8 cellular contexts compared by ENCODE assay signal in genomic region chr19:18294467-18294864, GRCh38. TPM values are rescaled to one million over a fixed set of nuclear protein-coding genes. Genes with fewer than 3 reads are reported as not detected.
DNase-seq lines count a peak whose midpoint lies in the region; ATAC-seq and TF ChIP-seq lines count a peak whose summit lies in the region.

No MANE protein-coding gene starts in this region.

- POLR2A ChIA-PET in HCT116 (lab: Charles Lee), result interaction anchor here (4.4 kb wide), 1 partner anchor 13 kb away, joined by 138 read pairs; the partner anchor contains the start of gene JUND

- peaks cover 37 to 72% of the 10 kb centered on the region in 2 experiments for H3K4me1 ChIP-seq in HCT116 (ENCODE audit: control insufficient read depth in 1 of 2, insufficient read depth in 2 of 2, low read length in 2 of 2)
- H3K4me1 ChIP-seq in ovary (ENCODE audit: insufficient read depth), result peaks cover 7% of the 10 kb centered on the region
- peaks cover 0 to 39% (median 24%) of the 10 kb centered on the region in 4 donors for H3K4me1 ChIP-seq in tibial nerve

- WGBS in ovary, 3 donors, result 68 to 78% (median 70%) methylated on average over 9 of the region's 9 CpGs
- 56% methylated on average over 9 of the region's 9 CpGs; no CpG with 5 or more reads in 1 of the 2 donors for WGBS in tibial nerve, 2 donors

- H2AFZ ChIP-seq in HCT116 (ENCODE audit: low read depth, low read length, poor library complexity, severe bottlenecking), result no peak overlapping the region

- CTCF ChIA-PET in HCT116 (lab: Charles Lee), result interaction anchor here (3.1 kb wide), 1 partner anchor 14 kb away, joined by 28 read pairs; the partner anchor contains the start of gene JUND

- no TSS peak for BruUV-seq in HCT116 (replicated peaks; lab: Mats Ljungman, UMichigan)

- TF ChIP-seq CTCF in HCT116 (IDR thresholded peaks at IDR 0.05 in 2 of 3, conservative IDR thresholded peaks at IDR 0.05 in 1 of 3; ENCODE audit: borderline replicate concordance in 1 of 3, insufficient read depth in 1 of 3, low read depth in 2 of 3, low read length in 2 of 3) (no peak), ovary (IDR thresholded peaks at IDR 0.05) (no peak), tibial nerve (IDR thresholded peaks at IDR 0.05) (no peak)

- intact Hi-C loops in HCT116 (cut with micrococcal nuclease), result no loop called here
- intact Hi-C loops in ovary (cut with DNase I), result no loop called here

- H3K9me3 ChIP-seq in HCT116 (ENCODE audit: control insufficient read depth in 1 of 2, insufficient read depth in 1 of 2, low read depth in 1 of 2, low read length in 2 of 2) (no peaks in the 10 kb centered on the region), ovary (no peaks in the 10 kb centered on the region), tibial nerve (no peaks in the 10 kb centered on the region)

- H3K4me3 ChIP-seq in HCT116 (replicated peaks in 1 of 2; ENCODE audit: low read depth in 1 of 2, low read length in 2 of 2) (no peak overlapping the region), ovary (no peak overlapping the region), tibial nerve (no peak overlapping the region)

- H3K9ac ChIP-seq in HCT116 (ENCODE audit: low read length), result peak overlapping the region; percentile 86

- TF ChIP-seq EP300 in ovary (IDR thresholded peaks at IDR 0.05) (no peak), tibial nerve (IDR thresholded peaks at IDR 0.05) (no peak)

- no peaks in the 10 kb centered on the region for H3K36me3 ChIP-seq in HCT116 (ENCODE audit: control insufficient read depth in 1 of 2, insufficient read depth in 2 of 2, low read length in 2 of 2)
- H3K36me3 ChIP-seq in ovary, result no peaks in the 10 kb centered on the region
- no peaks in the 10 kb centered on the region for H3K36me3 ChIP-seq in tibial nerve

- no peaks in the 10 kb centered on the region for H3K9me2 ChIP-seq in HCT116 (ENCODE audit: insufficient read depth)

- peak overlapping the region; percentile 98; the same call in 1 of the 2 replicates for H3K4me2 ChIP-seq in HCT116 (ENCODE audit: low read length)

- H3K27ac ChIP-seq in HCT116 (ENCODE audit: low read depth, low read length) (peak overlapping the region; percentile 94), ovary (peak overlapping the region; percentile 0 to 100), tibial nerve (peak overlapping the region; percentile 96 to 100 (median 98))

- no peak for ATAC-seq in HCT116
- no peak for ATAC-seq in GM19455 (IDR thresholded peaks at IDR 0.05; ENCODE audit: unreplicated experiment)
- ATAC-seq in HG03095 (IDR thresholded peaks at IDR 0.05; ENCODE audit: unreplicated experiment), result no peak

- no peak for TF ChIP-seq RAD21 in HCT116 (IDR thresholded peaks at IDR 0.05; ENCODE audit: low read depth)

- DNase-seq in HCT116 (ENCODE audit: low read depth, low spot score), result no peak
- DNase-seq in activated CD4-positive, CD25-positive, alpha-beta regulatory T cell treated with anti-CD3 and anti-CD28 coated beads, Interleukin-2, amount 50 U/mL, for 72 hours, result peak; percentile 87
- DNase-seq in central memory CD4-positive, alpha-beta T cell, result peak; percentile 93
- DNase-seq in ovary, result peak; percentile 55 to 70 (median 61)
- no peak for DNase-seq in tibial nerve (ENCODE audit: low spot score in 2 of 2)
- DNase-seq in Ammon's horn (ENCODE audit: low spot score), result no peak

- RAD21 ChIA-PET in HCT116 (lab: Charles Lee; ENCODE audit: low non-redundant PET in 1 of 2, low total read pairs in 2 of 2, uncharacterized antibody in 2 of 2, unreplicated experiment in 2 of 2), result no interaction called here

- H3K79me2 ChIP-seq in HCT116 (ENCODE audit: insufficient read depth, low read length), result no peaks in the 10 kb centered on the region

- H3K27me3 ChIP-seq in HCT116 (ENCODE audit: insufficient read depth, low read length), result no peaks in the 10 kb centered on the region
- H3K27me3 ChIP-seq in ovary, result no peaks in the 10 kb centered on the region
- no peaks in the 10 kb centered on the region for H3K27me3 ChIP-seq in tibial nerve

- no peaks in the 10 kb centered on the region for H4K20me1 ChIP-seq in HCT116 (ENCODE audit: insufficient read depth)

- no peak for TF ChIP-seq POLR2A in HCT116 (IDR thresholded peaks at IDR 0.05; ENCODE audit: borderline replicate concordance, extremely low read depth, insufficient read depth, insufficient read length)
- no peak for TF ChIP-seq POLR2A in ovary (IDR thresholded peaks at IDR 0.05)
- no peak for TF ChIP-seq POLR2A in tibial nerve (IDR thresholded peaks at IDR 0.05)

TF ChIP-seq in HCT116, 20 proteins besides CTCF, POLR2A, EP300 and RAD21:
- TF ChIP-seq ZFX (IDR thresholded peaks at IDR 0.05) (no peak), POLR2AphosphoS5 (IDR thresholded peaks at IDR 0.05; ENCODE audit: low read depth, low read length) (no peak), EGR1 (IDR thresholded peaks at IDR 0.05; ENCODE audit: low read depth) (no peak), EZH2phosphoT487 (IDR thresholded peaks at IDR 0.05; ENCODE audit: borderline replicate concordance) (no peak), JUND (IDR thresholded peaks at IDR 0.05) (no peak), REST (IDR thresholded peaks at IDR 0.05; ENCODE audit: low read depth) (no peak), EZH2 (IDR thresholded peaks at IDR 0.05) (no peak), YY1 (IDR thresholded peaks at IDR 0.05; ENCODE audit: extremely low read depth, insufficient replicate concordance, low read depth, low read length) (no peak), FOSL1 (IDR thresholded peaks at IDR 0.05; ENCODE audit: low read depth) (no peak), MAX (IDR thresholded peaks at IDR 0.05) (no peak), ELF1 (IDR thresholded peaks at IDR 0.05; ENCODE audit: borderline replicate concordance, low read depth) (no peak)

RNA-seq across cellular contexts. Expression of gene JUND, which starts 13.0 kb away (rescaled TPM):
- total RNA-seq in HCT116 (2021; ENCODE audit: unreplicated experiment) (221 TPM), ovary (1,000 to 10,000 TPM in 2 of 7 donors, 100 to 1,000 TPM in 5; 163 to 1,260 (median 581) TPM), tibial nerve (100 to 1,000 TPM; 309 to 553 (median 486) TPM)
- polyA plus RNA-seq in HCT116 (2012), result 179 and 285 TPM in 2 replicates
- polyA plus RNA-seq in ovary, result 100 to 1,000 TPM in 1 of 2 donors, 10 to 100 TPM in 1; 95.2 to 301 TPM

RNA-seq across cellular contexts. Expression of gene IQCN, which starts 20.2 kb away (rescaled TPM):
- total RNA-seq in HCT116 (2021; ENCODE audit: unreplicated experiment), result 4.8 TPM
- polyA plus RNA-seq in HCT116 (2012), result 1.9 and 2.7 TPM in 2 replicates
- 10 to 100 TPM in 5 of 7 donors, 1 to 10 TPM in 2; 6.0 to 18.4 (median 11.7) TPM for total RNA-seq in ovary
- 1 to 10 TPM; 2.5 to 9.3 TPM for polyA plus RNA-seq in ovary
- total RNA-seq in tibial nerve, result 10 to 100 TPM in 2 of 4 donors, 1 to 10 TPM in 2; 2.3 to 11.4 (median 8.2) TPM

RNA-seq across cellular contexts. Expression of gene LSM4, which starts 28.4 kb away (rescaled TPM):
- total RNA-seq in HCT116 (2021; ENCODE audit: unreplicated experiment) (400 TPM), ovary (100 to 1,000 TPM in 1 of 7 donors, 10 to 100 TPM in 6; 45.0 to 121 (median 77.3) TPM), tibial nerve (100 to 1,000 TPM in 3 of 4 donors, 10 to 100 TPM in 1; 70.4 to 167 (median 156) TPM)
- 263 and 315 TPM in 2 replicates for polyA plus RNA-seq in HCT116 (2012)
- 10 to 100 TPM; 38.3 to 66.0 TPM for polyA plus RNA-seq in ovary

RNA-seq across cellular contexts. Expression of gene PGPEP1, which starts 45.9 kb away (rescaled TPM):
- total RNA-seq in HCT116 (2021; ENCODE audit: unreplicated experiment) (30.9 TPM), ovary (10 to 100 TPM in 6 of 7 donors, 1 to 10 TPM in 1; 9.3 to 64.5 (median 50.3) TPM), tibial nerve (10 to 100 TPM; 15.9 to 27.9 (median 20.1) TPM)
- polyA plus RNA-seq in HCT116 (2012), result 22.4 and 23.8 TPM in 2 replicates
- polyA plus RNA-seq in ovary, result 10 to 100 TPM; 13.8 to 16.9 TPM

Comparison
In these comparisons a context has a peak if more than half of its experiments do, and no peak if none do; other contexts are left out.
1. DNase-seq: peak in activated CD4-positive, CD25-positive, alpha-beta regulatory T cell treated with anti-CD3 and anti-CD28 coated beads, Interleukin-2, amount 50 U/mL, for 72 hours (single experiment), central memory CD4-positive, alpha-beta T cell (single experiment) and ovary (5 of 5); none in HCT116 (single experiment), tibial nerve (0 of 2) and Ammon's horn (single experiment).
2. Peak in every context shown above with its lines, with median percentiles within 50 percentile points of each other: H3K27ac ChIP-seq.